27 cellular contexts compared by ENCODE assay signal in the genomic region with DNA sequence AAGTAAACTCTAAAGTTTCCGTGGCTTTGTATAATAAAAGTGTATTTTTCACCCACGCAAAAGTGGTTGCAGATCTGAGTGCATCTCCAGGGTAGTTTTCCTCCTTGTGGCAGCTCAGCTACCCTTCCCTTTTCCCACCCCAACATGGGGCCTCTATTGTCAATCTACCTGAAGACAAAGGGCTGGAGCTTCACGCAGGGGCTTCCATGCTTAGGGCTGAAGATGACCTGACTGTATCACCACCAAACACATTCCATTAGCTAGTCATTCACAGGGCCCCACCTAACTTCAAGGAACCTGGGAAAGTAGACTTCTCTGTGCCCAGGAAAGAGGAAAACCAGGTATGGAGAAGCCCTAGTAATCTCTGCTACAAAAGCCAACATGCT. TPM values are rescaled to one million over a fixed set of nuclear protein-coding genes. Genes with fewer than 3 reads are reported as not detected.
DNase-seq lines count a peak whose midpoint lies in the region; ATAC-seq and TF ChIP-seq lines count a peak whose summit lies in the region.
"Had no signal": no experiment of that assay in that cellular context is flagged by ENCODE, and none has a peak within 500 bp of the region (broad histone marks: within the 10 kb centered on the region; RNA-seq: fewer than 3 reads in every experiment).

No MANE protein-coding gene starts in this region.

- peaks cover 6% of the 10 kb centered on the region for H3K4me1 ChIP-seq in SJCRH30
- H3K4me1 ChIP-seq: HAP-1, prostate gland had no signal

- no peak overlapping the region for H3K27ac ChIP-seq in SJCRH30
- H3K27ac ChIP-seq: esophagus squamous epithelium, prostate gland, tibial nerve had no signal

- H3K27me3 ChIP-seq in SJCRH30: no peaks in the 10 kb centered on the region

- TF ChIP-seq CTCF in CD14-positive monocyte (IDR thresholded peaks at IDR 0.05): no peak
- TF ChIP-seq CTCF in activated B cell treated with CpG ODN at 0.5 μM for 24 hours (IDR thresholded peaks at IDR 0.05): no peak

- no peak overlapping the region for H3K4me3 Mint-ChIP-seq in activated CD4-positive, alpha-beta T cell treated with anti-CD3 and anti-CD28 coated beads for 36 hours
- no peak overlapping the region for H3K4me3 Mint-ChIP-seq in activated CD4-positive, alpha-beta T cell treated with anti-CD3 and anti-CD28 coated beads, Interleukin-2, amount 10 ng/mL, durations not matched to agents 24 days and 14 days
- H3K4me3 Mint-ChIP-seq in CD14-positive monocyte (no peak overlapping the region), activated B cell treated with CpG ODN at 0.5 μM for 24 hours (no peak overlapping the region)

- POLR2A ChIA-PET in activated CD4-positive, alpha-beta T cell treated with anti-CD3 and anti-CD28 coated beads for 36 hours (lab: Charles Lee): interaction anchor here (0.6 to 1.5 kb wide), 6 partner anchors 12 to 71 kb away, joined by 3 to 6 read pairs (median 4); no protein-coding TSS in a partner anchor
- POLR2A ChIA-PET in activated B cell treated with CpG ODN at 0.5 μM for 24 hours (lab: Charles Lee): interaction anchor here (0.5 to 6.0 kb wide), 15 partner anchors 9 to 343 kb away, joined by 4 to 189 read pairs (median 12); partner anchors contain the start of genes CCND2 and PARP11

- no peaks in the 10 kb centered on the region for H3K36me3 ChIP-seq in SJCRH30
- H3K36me3 ChIP-seq: esophagus squamous epithelium, HAP-1, prostate gland, tibial nerve had no signal

- 0 out of 2 replicates have a peak, but pooled peaks cover 5% of the 10 kb centered on the region for H3K9me3 ChIP-seq in SJCRH30 (replicated peaks)
- H3K9me3 ChIP-seq: esophagus squamous epithelium, HAP-1, prostate gland, tibial nerve had no signal

- no peak for ATAC-seq in activated CD4-positive, alpha-beta T cell treated with anti-CD3 and anti-CD28 coated beads for 36 hours
- ATAC-seq in activated B cell treated with CpG ODN at 0.5 μM for 24 hours (ENCODE audit: low read depth) (no peak), sciatic nerve (no peak)
- ATAC-seq: left colon had no signal

- CTCF ChIA-PET in activated CD4-positive, alpha-beta T cell treated with anti-CD3 and anti-CD28 coated beads for 36 hours (lab: Charles Lee): interaction anchor here (0.8 to 1.8 kb wide), 11 partner anchors 12 to 223 kb away, joined by 3 to 6 read pairs (median 4); no protein-coding TSS in a partner anchor
- CTCF ChIA-PET in activated B cell treated with CpG ODN at 0.5 μM for 24 hours (lab: Charles Lee): interaction anchor here (0.9 to 2.9 kb wide), 6 partner anchors 55 to 221 kb away, joined by 3 to 14 read pairs (median 5); partner anchors contain the start of gene CCND2

- intact Hi-C loops in activated CD4-positive, alpha-beta T cell treated with anti-CD3 and anti-CD28 coated beads for 36 hours (cut with DNase I, micrococcal nuclease): loop anchor here (2.0 to 5.0 kb wide), 5 partner anchors 38 to 109 kb away; no protein-coding TSS in a partner anchor
- intact Hi-C loops in activated CD4-positive, alpha-beta T cell treated with anti-CD3 and anti-CD28 coated beads, Interleukin-2, amount 10 ng/mL, durations not matched to agents 24 days and 14 days (cut with micrococcal nuclease): loop anchor here (5.0 kb wide), 2 partner anchors 39 to 99 kb away; no protein-coding TSS in a partner anchor
- intact Hi-C loops in CD14-positive monocyte (cut with micrococcal nuclease) (loop anchor here (2.0 to 10.0 kb wide), 3 partner anchors 56 to 344 kb away; partner anchors contain the start of genes CCND2 (in 1 of the 2) and PARP11 (in 1 of the 2)), activated B cell treated with CpG ODN at 0.5 μM for 24 hours (cut with micrococcal nuclease) (loop anchor here (1.0 kb wide), 1 partner anchor 8 kb away; no protein-coding TSS in a partner anchor), sciatic nerve (cut with DNase I) (no loop called here)

- no peaks in the 10 kb centered on the region for H3K36me3 Mint-ChIP-seq in activated CD4-positive, alpha-beta T cell treated with anti-CD3 and anti-CD28 coated beads for 36 hours (ENCODE audit: low read depth)
- H3K36me3 Mint-ChIP-seq in activated CD4-positive, alpha-beta T cell treated with anti-CD3 and anti-CD28 coated beads, Interleukin-2, amount 10 ng/mL, durations not matched to agents 24 days and 14 days (ENCODE audit: low read depth): peaks cover 1% of the 10 kb centered on the region
- no peaks in the 10 kb centered on the region for H3K36me3 Mint-ChIP-seq in CD14-positive monocyte
- H3K36me3 Mint-ChIP-seq in activated B cell treated with CpG ODN at 0.5 μM for 24 hours (ENCODE audit: low read depth): no peaks in the 10 kb centered on the region

- peak overlapping the region; percentile 28 for H3K27ac Mint-ChIP-seq in activated CD4-positive, alpha-beta T cell treated with anti-CD3 and anti-CD28 coated beads for 36 hours
- no peak overlapping the region for H3K27ac Mint-ChIP-seq in activated CD4-positive, alpha-beta T cell treated with anti-CD3 and anti-CD28 coated beads, Interleukin-2, amount 10 ng/mL, durations not matched to agents 24 days and 14 days
- H3K27ac Mint-ChIP-seq in CD14-positive monocyte: peak overlapping the region in 4 of 7 donors; percentile 36 to 99 (median 85)
- peak overlapping the region; percentile 93 for H3K27ac Mint-ChIP-seq in activated B cell treated with CpG ODN at 0.5 μM for 24 hours

- no peak overlapping the region for H3K4me3 ChIP-seq in SJCRH30
- H3K4me3 ChIP-seq: esophagus squamous epithelium, HAP-1, prostate gland, tibial nerve had no signal

- no peaks in the 10 kb centered on the region for H3K9me3 Mint-ChIP-seq in activated CD4-positive, alpha-beta T cell treated with anti-CD3 and anti-CD28 coated beads for 36 hours (ENCODE audit: low read depth)
- peaks cover 13% of the 10 kb centered on the region for H3K9me3 Mint-ChIP-seq in activated CD4-positive, alpha-beta T cell treated with anti-CD3 and anti-CD28 coated beads, Interleukin-2, amount 10 ng/mL, durations not matched to agents 24 days and 14 days
- H3K9me3 Mint-ChIP-seq in CD14-positive monocyte: peaks cover 0 to 4% (median 0%) of the 10 kb centered on the region in 7 donors
- no peaks in the 10 kb centered on the region for H3K9me3 Mint-ChIP-seq in activated B cell treated with CpG ODN at 0.5 μM for 24 hours

- peaks cover 29% of the 10 kb centered on the region for H3K4me1 Mint-ChIP-seq in activated CD4-positive, alpha-beta T cell treated with anti-CD3 and anti-CD28 coated beads for 36 hours
- H3K4me1 Mint-ChIP-seq in activated CD4-positive, alpha-beta T cell treated with anti-CD3 and anti-CD28 coated beads, Interleukin-2, amount 10 ng/mL, durations not matched to agents 24 days and 14 days: peaks cover 44% of the 10 kb centered on the region
- H3K4me1 Mint-ChIP-seq in CD14-positive monocyte (peaks cover 68% of the 10 kb centered on the region), activated B cell treated with CpG ODN at 0.5 μM for 24 hours (peaks cover 49% of the 10 kb centered on the region)

- no peak for DNase-seq in activated CD4-positive, alpha-beta T cell treated with anti-CD3 and anti-CD28 coated beads for 36 hours
- DNase-seq in activated CD4-positive, alpha-beta T cell treated with anti-CD3 and anti-CD28 coated beads, Interleukin-2, amount 10 ng/mL, durations not matched to agents 24 days and 14 days: no peak
- DNase-seq in CD14-positive monocyte (ENCODE audit: low spot score): no peak
- no peak for DNase-seq in activated B cell treated with CpG ODN at 0.5 μM for 24 hours
- peak; percentile 32 for DNase-seq in islet precursor cell
- no peak for DNase-seq in AG08396 (ENCODE audit: low spot score)
- DNase-seq in sciatic nerve (ENCODE audit: low spot score): no peak
- DNase-seq in SJCRH30: no peak
- DNase-seq: 8988T; activated CD4-positive, CD25-positive, alpha-beta regulatory T cell; activated T-cell treated with anti-CD3 and anti-CD28 coated beads, Interleukin-2, amount 50 U/mL, for 1 hour; amniotic stem cell; COR-L47; DMS79; effector CD8-positive, alpha-beta T cell; esophagus squamous epithelium; foreskin melanocyte; left colon; mesenchymal stem cell; NCI-H1092; NCI-H187; NCI-H524; SHP77 had no signal

- no peaks in the 10 kb centered on the region for H3K27me3 Mint-ChIP-seq in activated CD4-positive, alpha-beta T cell treated with anti-CD3 and anti-CD28 coated beads for 36 hours
- H3K27me3 Mint-ChIP-seq in activated CD4-positive, alpha-beta T cell treated with anti-CD3 and anti-CD28 coated beads, Interleukin-2, amount 10 ng/mL, durations not matched to agents 24 days and 14 days: no peaks in the 10 kb centered on the region
- H3K27me3 Mint-ChIP-seq in CD14-positive monocyte (ENCODE audit: low read depth in 3 of 3): peaks cover 0 to 4% (median 2%) of the 10 kb centered on the region in 3 donors
- no peaks in the 10 kb centered on the region for H3K27me3 Mint-ChIP-seq in activated B cell treated with CpG ODN at 0.5 μM for 24 hours

RNA-seq across cellular contexts. Expression of gene CCND2, which starts 57.0 kb away (rescaled TPM):
- 100 to 1,000 TPM; 357 to 369 TPM for total RNA-seq in activated CD4-positive, alpha-beta T cell treated with anti-CD3 and anti-CD28 coated beads for 36 hours
- total RNA-seq in activated CD4-positive, alpha-beta T cell treated with anti-CD3 and anti-CD28 coated beads, Interleukin-2, amount 10 ng/mL, durations not matched to agents 24 days and 14 days: 607 and 615 TPM in 2 replicates
- polyA plus RNA-seq in CD14-positive monocyte: 1 to 10 TPM; 3.6 to 3.9 TPM
- total RNA-seq in activated B cell treated with CpG ODN at 0.5 μM for 24 hours: 230 and 237 TPM in 2 replicates
- total RNA-seq in sciatic nerve: 130 TPM
- total RNA-seq in SJCRH30 (2014; rRNA removed; shearing (Covaris generic)): 968 and 987 TPM in 2 replicates
- total RNA-seq: HT-29 had no signal
